ENCODE assay signal across 1 cellular context in genomic region chr5:132229236-132229635, GRCh38.
TF ChIP-seq lines count a peak whose summit lies in the region.

No MANE protein-coding gene starts in this region.

TF ChIP-seq in endothelial cell of umbilical vein, 7 proteins besides CTCF, POLR2A, EP300 and RAD21:
- TF ChIP-seq FOS (IDR thresholded peaks at IDR 0.05; ENCODE audit: borderline replicate concordance, insufficient read depth, low read length) = no peak
- TF ChIP-seq MAX (IDR thresholded peaks at IDR 0.05; ENCODE audit: insufficient read depth, insufficient read length) = no peak
- TF ChIP-seq JUN (IDR thresholded peaks at IDR 0.05; ENCODE audit: borderline replicate concordance, insufficient read depth, insufficient read length, low read depth) = no peak
